Comparison of ENCODE assay signal across 8 cellular contexts in genomic region chr1:40338745-40339419, GRCh38. TPM values are rescaled to one million over a fixed set of nuclear protein-coding genes. Genes with fewer than 3 reads are reported as not detected.
A peak's percentile ranks its signal among the peaks of the same experiment; 100 is the strongest.
DNase-seq lines count a peak whose midpoint lies in the region; ATAC-seq and TF ChIP-seq lines count a peak whose summit lies in the region.

No MANE protein-coding gene starts in this region.

- no peak for TF ChIP-seq POLR2A in spleen (IDR thresholded peaks at IDR 0.05)

- H3K27me3 ChIP-seq in HAP-1 (ENCODE audit: low read depth) (no peaks in the 10 kb centered on the region), WERI-Rb-1 (ENCODE audit: insufficient read depth, low read depth, severe bottlenecking) (peaks cover 3% of the 10 kb centered on the region), spleen (replicated peaks in 1 of 7) (no peaks in the 10 kb centered on the region)

- no peaks in the 10 kb centered on the region for H3K36me3 ChIP-seq in HAP-1 (replicated peaks)
- H3K36me3 ChIP-seq in WERI-Rb-1 = no peaks in the 10 kb centered on the region
- no peaks in the 10 kb centered on the region for H3K36me3 ChIP-seq in spleen

- H3K9me3 Mint-ChIP-seq in immature natural killer cell = no peaks in the 10 kb centered on the region

- peak; percentile 88 for DNase-seq in Ammon's horn (ENCODE audit: low spot score)
- DNase-seq in HAP-1 (ENCODE audit: low spot score in 2 of 2) = peak; percentile 73 to 90
- peak; percentile 79 for DNase-seq in NCI-H2196 (lab: John Stamatoyannopoulos, UW; ENCODE audit: unreplicated experiment)
- peak; percentile 89 for DNase-seq in WERI-Rb-1
- DNase-seq in brain pericyte (ENCODE audit: low read depth, low spot score) = peak; percentile 47
- peak; percentile 77 to 84 (median 80) for DNase-seq in immature natural killer cell
- DNase-seq in spleen = peak; percentile 95

- intact Hi-C loops in spleen (cut with DNase I; ENCODE audit: low total_unique reads) = loop anchor here (5.0 kb wide), 1 partner anchor 187 kb away; no protein-coding TSS in a partner anchor

- H3K9me3 ChIP-seq in HAP-1 (no peaks in the 10 kb centered on the region), WERI-Rb-1 (ENCODE audit: severe bottlenecking) (peaks cover 3% of the 10 kb centered on the region), spleen (no peaks in the 10 kb centered on the region)

- peaks cover 3 to 7% of the 10 kb centered on the region in 2 donors for H3K4me1 Mint-ChIP-seq in immature natural killer cell

- in situ Hi-C loops in HAP-1 (cut with MboI; ENCODE audit: low sequenced_read_pairs) = loop anchor here (5.0 to 10.0 kb wide), 2 partner anchors 194 to 257 kb away; no protein-coding TSS in a partner anchor

- TF ChIP-seq CTCF in WERI-Rb-1 (IDR thresholded peaks at IDR 0.05; ENCODE audit: low read depth, low read length) = peak; percentile 99
- peak; percentile 88 to 99 (median 97) for TF ChIP-seq CTCF in spleen (IDR thresholded peaks at IDR 0.05 in 8 of 11, conservative IDR thresholded peaks at IDR 0.05 in 3 of 11)

- no peak for ATAC-seq in GM21360 (IDR thresholded peaks at IDR 0.05; ENCODE audit: unreplicated experiment)

- 23 to 38% (median 29%) methylated on average over 18 to 21 of the region's 21 CpGs for WGBS in spleen, 5 donors

- H3K4me3 ChIP-seq in HAP-1 (no peak overlapping the region), WERI-Rb-1 (ENCODE audit: low read depth, low read length) (no peak overlapping the region), spleen (peak overlapping the region in 1 of 8 donors; percentile 25)

- peak overlapping the region in 3 of 5 donors; percentile 3 to 17 (median 6) for H3K4me3 Mint-ChIP-seq in immature natural killer cell

- H3K4me1 ChIP-seq in HAP-1 (peaks cover 8% of the 10 kb centered on the region), spleen (peaks cover 7 to 56% (median 41%) of the 10 kb centered on the region in 6 donors)

- no peaks in the 10 kb centered on the region for H3K36me3 Mint-ChIP-seq in immature natural killer cell

- peaks cover 0 to 8% (median 4%) of the 10 kb centered on the region in 3 donors for H3K27me3 Mint-ChIP-seq in immature natural killer cell (ENCODE audit: low read depth in 3 of 3)

- H3K27ac ChIP-seq in WERI-Rb-1 (no peak overlapping the region), spleen (peak overlapping the region in 7 of 8 donors; percentile 37 to 92 (median 77))

- H3K27ac Mint-ChIP-seq in immature natural killer cell = peak overlapping the region in 3 of 6 donors; percentile 8 to 50 (median 12)

RNA-seq across cellular contexts. Expression of gene COL9A2, which starts 21.8 kb away (rescaled TPM):
- 1 to 10 TPM in 2 of 3 donors, not detected in 1; 1.8 to 2.2 TPM for polyA plus RNA-seq in immature natural killer cell
- total RNA-seq in spleen = 10 to 100 TPM in 2 of 7 donors, 1 to 10 TPM in 5; 3.1 to 16.0 (median 6.2) TPM
- 10 to 100 TPM in 2 of 3 donors, 1 to 10 TPM in 1; 9.1 to 17.8 (median 10.1) TPM for polyA plus RNA-seq in spleen

RNA-seq across cellular contexts. Expression of gene SMAP2, which starts 34.6 kb away (rescaled TPM):
- polyA plus RNA-seq in immature natural killer cell (100 to 1,000 TPM; 166 to 280 (median 170) TPM), spleen (100 to 1,000 TPM; 135 to 196 (median 148) TPM)
- total RNA-seq in spleen = 100 to 1,000 TPM; 120 to 435 (median 252) TPM
